In the genomic region with DNA sequence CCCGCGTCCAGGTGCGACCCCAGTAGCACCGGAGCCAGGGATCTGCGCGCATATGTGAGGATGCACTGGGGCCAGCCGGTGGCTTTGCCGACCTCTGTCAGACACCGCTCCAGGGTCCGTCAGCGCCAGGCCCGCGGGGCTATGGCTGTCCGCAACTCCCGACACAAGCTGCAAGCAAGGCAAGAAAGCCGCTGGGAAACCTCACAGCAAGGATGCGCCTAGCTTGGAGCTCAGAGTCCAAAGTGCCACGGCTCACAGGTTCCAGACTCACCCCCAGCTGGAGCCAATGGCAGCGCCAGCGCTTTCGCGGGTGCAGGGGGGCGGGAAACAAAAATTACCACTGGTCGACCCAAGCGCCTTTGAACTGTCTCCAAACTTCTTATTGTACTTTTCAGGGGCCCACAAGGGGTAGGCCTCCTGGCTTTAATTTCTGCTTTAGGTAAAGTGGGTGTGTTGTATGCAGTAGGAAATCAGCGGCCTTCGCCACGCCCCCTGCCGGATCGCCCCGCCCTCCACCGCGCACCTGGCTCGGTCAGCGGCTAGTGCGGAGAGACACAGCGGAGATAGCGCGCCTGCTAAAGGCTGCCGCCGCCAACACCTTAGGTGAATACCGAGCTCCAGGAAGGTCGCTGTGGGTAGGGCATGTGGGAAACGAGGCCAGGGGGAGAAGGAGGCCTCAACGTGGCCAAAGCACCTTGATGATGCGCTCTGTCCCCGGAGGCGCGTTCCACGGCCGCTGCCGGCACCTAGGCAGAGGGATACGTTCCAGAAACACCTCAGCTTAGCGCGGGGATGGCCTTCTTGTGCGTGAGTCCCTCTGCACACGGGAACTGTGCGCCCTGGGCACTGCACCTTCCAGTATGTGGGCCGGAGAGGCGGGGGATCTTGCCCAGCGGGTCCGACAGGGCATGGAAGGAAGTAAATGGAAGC, we compare ENCODE assay signal across 8 cellular contexts.
DNase-seq lines count a peak whose midpoint lies in the region; ATAC-seq and TF ChIP-seq lines count a peak whose summit lies in the region.

No MANE protein-coding gene starts in this region.

- DNase-seq in RWPE1 (ENCODE audit: low spot score), result peak; percentile 81
- peak; percentile 85 for DNase-seq in lung (ENCODE audit: low spot score)
- DNase-seq in stimulated activated naive B cell treated with anti-CD40 and anti-IgM and Interleukin-4, amounts not matched to agents 10 μg/mL and 1 μg/mL and 100 μg/mL, for 72 hours, result no peak
- no peak for DNase-seq in HEK293T (ENCODE audit: extremely low spot score)

- no peaks in the 10 kb centered on the region for H3K36me3 Mint-ChIP-seq in activated naive CD8-positive, alpha-beta T cell
- H3K36me3 Mint-ChIP-seq in stimulated activated naive B cell treated with anti-CD40 and anti-IgM and Interleukin-4, amounts not matched to agents 10 μg/mL and 1 μg/mL and 100 μg/mL, for 72 hours, result no peaks in the 10 kb centered on the region

- peak overlapping the region; percentile 12 for H3K4me3 ChIP-seq in lung

- peaks cover 40% of the 10 kb centered on the region for H3K4me1 Mint-ChIP-seq in activated naive CD8-positive, alpha-beta T cell (ENCODE audit: low read depth)
- H3K4me1 Mint-ChIP-seq in stimulated activated naive B cell treated with anti-CD40 and anti-IgM and Interleukin-4, amounts not matched to agents 10 μg/mL and 1 μg/mL and 100 μg/mL, for 72 hours, result peaks cover 3 to 7% of the 10 kb centered on the region in 2 donors

- CTCF ChIA-PET in RWPE1 (lab: Yijun Ruan, JAX), result interaction anchor here (0.6 kb wide), 2 partner anchors 32 to 387 kb away, joined by 3 to 4 read pairs; no protein-coding TSS in a partner anchor
- CTCF ChIA-PET in HEK293T (lab: Yijun Ruan, JAX), result interaction anchor here (0.6 kb wide), 1 partner anchor 52 kb away, joined by 3 read pairs; no protein-coding TSS in a partner anchor

- POLR2A ChIA-PET in RWPE1 (lab: Yijun Ruan, JAX; ENCODE audit: low non-redundant PET) (interaction anchor here (0.5 kb wide), 1 partner anchor 1976 kb away, joined by 3 read pairs; no protein-coding TSS in a partner anchor), HEK293T (lab: Yijun Ruan, JAX) (no interaction called here)

- H3K27me3 Mint-ChIP-seq in activated naive CD8-positive, alpha-beta T cell, result no peaks in the 10 kb centered on the region
- peaks cover 33 to 49% of the 10 kb centered on the region in 2 donors for H3K27me3 Mint-ChIP-seq in stimulated activated naive B cell treated with anti-CD40 and anti-IgM and Interleukin-4, amounts not matched to agents 10 μg/mL and 1 μg/mL and 100 μg/mL, for 72 hours

- H3K4me1 ChIP-seq in lung (ENCODE audit: control insufficient read depth in 2 of 2, insufficient read depth in 2 of 2, low read length in 2 of 2), result peaks cover 0 to 9% of the 10 kb centered on the region in 2 donors

- no peak overlapping the region for H3K4me3 Mint-ChIP-seq in activated naive CD8-positive, alpha-beta T cell
- peak overlapping the region; percentile 33 to 71 for H3K4me3 Mint-ChIP-seq in stimulated activated naive B cell treated with anti-CD40 and anti-IgM and Interleukin-4, amounts not matched to agents 10 μg/mL and 1 μg/mL and 100 μg/mL, for 72 hours

- ATAC-seq in GM18868 (IDR thresholded peaks at IDR 0.05; ENCODE audit: unreplicated experiment), result peak; percentile 80
- peak; percentile 94 for ATAC-seq in lung (ENCODE audit: insufficient read depth, low FRiP score)
- ATAC-seq in stimulated activated naive B cell treated with anti-CD40 and anti-IgM and Interleukin-4, amounts not matched to agents 10 μg/mL and 1 μg/mL and 100 μg/mL, for 72 hours (replicated peaks), result peak; percentile 33 to 79
- ATAC-seq in HG03039 (IDR thresholded peaks at IDR 0.05; ENCODE audit: unreplicated experiment), result no peak
- no peak for ATAC-seq in GM21390 (IDR thresholded peaks at IDR 0.05; ENCODE audit: unreplicated experiment)

- 9 to 11% methylated on average over 56 to 62 of the region's 62 CpGs for WGBS in lung, 2 donors

- H3K36me3 ChIP-seq in lung (ENCODE audit: control insufficient read depth in 2 of 2, insufficient read depth in 2 of 2, low read length in 2 of 2), result no peaks in the 10 kb centered on the region

- TF ChIP-seq CTCF in RWPE1 (conservative IDR thresholded peaks at IDR 0.05; ENCODE audit: low read depth) (no peak), lung (IDR thresholded peaks at IDR 0.05; ENCODE audit: control extremely low read depth, extremely low read depth) (no peak)

- no peaks in the 10 kb centered on the region for H3K27me3 ChIP-seq in lung (ENCODE audit: control insufficient read depth, insufficient read depth)

- H3K27ac Mint-ChIP-seq in activated naive CD8-positive, alpha-beta T cell, result peak overlapping the region; percentile 86
- H3K27ac Mint-ChIP-seq in stimulated activated naive B cell treated with anti-CD40 and anti-IgM and Interleukin-4, amounts not matched to agents 10 μg/mL and 1 μg/mL and 100 μg/mL, for 72 hours, result no peak overlapping the region

- H3K9me3 Mint-ChIP-seq in activated naive CD8-positive, alpha-beta T cell (ENCODE audit: low read depth), result no peaks in the 10 kb centered on the region
- H3K9me3 Mint-ChIP-seq in stimulated activated naive B cell treated with anti-CD40 and anti-IgM and Interleukin-4, amounts not matched to agents 10 μg/mL and 1 μg/mL and 100 μg/mL, for 72 hours, result peaks cover 0 to 1% of the 10 kb centered on the region in 2 donors

- peaks cover 0 to 1% of the 10 kb centered on the region in 2 donors for H3K9me3 ChIP-seq in lung (ENCODE audit: control insufficient read depth in 2 of 2, insufficient read depth in 1 of 2, low read length in 1 of 2)

- H3K27ac ChIP-seq in RWPE1, result no peak overlapping the region
- H3K27ac ChIP-seq in lung (ENCODE audit: low read depth in 1 of 2, low read length in 1 of 2), result peak overlapping the region in 1 of 2 donors; percentile 65

TF ChIP-seq in HEK293T, 16 proteins besides CTCF, POLR2A, EP300 and RAD21:
- TF ChIP-seq FOXK2 (IDR thresholded peaks at IDR 0.05), result no peak
- TF ChIP-seq ZNF384 (IDR thresholded peaks at IDR 0.05), result no peak
- no peak for TF ChIP-seq L3MBTL2 (conservative IDR thresholded peaks at IDR 0.05)
- no peak for TF ChIP-seq SP1 (IDR thresholded peaks at IDR 0.05)
- no peak for TF ChIP-seq FOXM1 (IDR thresholded peaks at IDR 0.05; ENCODE audit: borderline replicate concordance)
- TF ChIP-seq NFRKB (IDR thresholded peaks at IDR 0.05), result no peak
- TF ChIP-seq CTBP1 (IDR thresholded peaks at IDR 0.05; ENCODE audit: borderline replicate concordance), result no peak
- TF ChIP-seq FOXA1 (IDR thresholded peaks at IDR 0.05), result no peak
- TF ChIP-seq, protein P1, sequence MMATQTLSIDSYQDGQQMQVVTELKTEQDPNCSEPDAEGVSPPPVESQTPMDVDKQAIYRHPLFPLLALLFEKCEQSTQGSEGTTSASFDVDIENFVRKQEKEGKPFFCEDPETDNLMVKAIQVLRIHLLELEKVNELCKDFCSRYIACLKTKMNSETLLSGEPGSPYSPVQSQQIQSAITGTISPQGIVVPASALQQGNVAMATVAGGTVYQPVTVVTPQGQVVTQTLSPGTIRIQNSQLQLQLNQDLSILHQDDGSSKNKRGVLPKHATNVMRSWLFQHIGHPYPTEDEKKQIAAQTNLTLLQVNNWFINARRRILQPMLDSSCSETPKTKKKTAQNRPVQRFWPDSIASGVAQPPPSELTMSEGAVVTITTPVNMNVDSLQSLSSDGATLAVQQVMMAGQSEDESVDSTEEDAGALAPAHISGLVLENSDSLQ (IDR thresholded peaks at IDR 0.05), result no peak
- no peak for TF ChIP-seq ELF4 (IDR thresholded peaks at IDR 0.05)
- TF ChIP-seq LEF1 (IDR thresholded peaks at IDR 0.05; ENCODE audit: borderline replicate concordance), result no peak
- no peak for TF ChIP-seq HDGF (IDR thresholded peaks at IDR 0.05; ENCODE audit: borderline replicate concordance)
- TF ChIP-seq BHLHE40 (IDR thresholded peaks at IDR 0.05; ENCODE audit: borderline replicate concordance), result no peak
- TF ChIP-seq SUZ12 (IDR thresholded peaks at IDR 0.05), result no peak
- TF ChIP-seq TARDBP (IDR thresholded peaks at IDR 0.05), result no peak
- no peak for TF ChIP-seq ARNT (IDR thresholded peaks at IDR 0.05)

Comparison
In these comparisons a context has a peak if more than half of its experiments do, and no peak if none do; other contexts are left out.
1. ATAC-seq: peak in GM18868 (single experiment), lung (single experiment) and stimulated activated naive B cell treated with anti-CD40 and anti-IgM and Interleukin-4, amounts not matched to agents 10 μg/mL and 1 μg/mL and 100 μg/mL, for 72 hours (2 of 2); none in HG03039 (single experiment) and GM21390 (single experiment).
2. DNase-seq: peak in RWPE1 (single experiment) and lung (single experiment); none in stimulated activated naive B cell treated with anti-CD40 and anti-IgM and Interleukin-4, amounts not matched to agents 10 μg/mL and 1 μg/mL and 100 μg/mL, for 72 hours (single experiment) and HEK293T (single experiment).